29 cellular contexts compared by ENCODE assay signal in genomic region chr1:156638596-156638995, GRCh38. TPM values are rescaled to one million over a fixed set of nuclear protein-coding genes. Genes with fewer than 3 reads are reported as not detected.
DNase-seq lines count a peak whose midpoint lies in the region; ATAC-seq and TF ChIP-seq lines count a peak whose summit lies in the region.
"Had no signal": no experiment of that assay in that cellular context is flagged by ENCODE, and none has a peak within 500 bp of the region (broad histone marks: within the 10 kb centered on the region; RNA-seq: fewer than 3 reads in every experiment).

No MANE protein-coding gene starts in this region.

- peaks cover 53% of the 10 kb centered on the region for H3K36me3 Mint-ChIP-seq in Calu3 (ENCODE audit: insufficient read depth, unreplicated experiment)
- peaks cover 4% of the 10 kb centered on the region for H3K36me3 Mint-ChIP-seq in effector memory CD8-positive, alpha-beta T cell (ENCODE audit: insufficient read depth)
- no peaks in the 10 kb centered on the region for H3K36me3 Mint-ChIP-seq in activated naive CD4-positive, alpha-beta T cell treated with anti-CD3 and anti-CD28 coated beads, Interleukin-2, amount 10 ng/mL, durations not matched to agents 7 days and 5 days
- H3K36me3 Mint-ChIP-seq: type B pancreatic cell had no signal

- H3K27me3 Mint-ChIP-seq in Calu3 (ENCODE audit: unreplicated experiment): peaks cover 9% of the 10 kb centered on the region
- H3K27me3 Mint-ChIP-seq in effector memory CD8-positive, alpha-beta T cell: peaks cover 78 to 90% of the 10 kb centered on the region in 2 donors
- H3K27me3 Mint-ChIP-seq in activated naive CD4-positive, alpha-beta T cell treated with anti-CD3 and anti-CD28 coated beads, Interleukin-2, amount 10 ng/mL, durations not matched to agents 7 days and 5 days: peaks cover 90% of the 10 kb centered on the region

- peaks cover 11% of the 10 kb centered on the region for H3K4me1 Mint-ChIP-seq in Calu3 (ENCODE audit: low read depth, unreplicated experiment)
- peaks cover 11 to 16% of the 10 kb centered on the region in 2 donors for H3K4me1 Mint-ChIP-seq in effector memory CD8-positive, alpha-beta T cell (ENCODE audit: low read depth in 2 of 2)
- H3K4me1 Mint-ChIP-seq in activated naive CD4-positive, alpha-beta T cell treated with anti-CD3 and anti-CD28 coated beads, Interleukin-2, amount 10 ng/mL, durations not matched to agents 7 days and 5 days: peaks cover 20% of the 10 kb centered on the region

- CTCF ChIA-PET in Calu3 (lab: Charles Lee): interaction anchor here (0.5 kb wide), 1 partner anchor 685 kb away, joined by 3 read pairs; no protein-coding TSS in a partner anchor
- CTCF ChIA-PET in activated naive CD4-positive, alpha-beta T cell treated with anti-CD3 and anti-CD28 coated beads, Interleukin-2, amount 10 ng/mL, durations not matched to agents 7 days and 5 days (lab: Charles Lee): interaction anchor here (0.9 kb wide), 1 partner anchor 14 kb away, joined by 3 read pairs; no protein-coding TSS in a partner anchor
- CTCF ChIA-PET in GM10248 (lab: Yijun Ruan, JAX): interaction anchor here (1.0 to 2.2 kb wide), 8 partner anchors 11 to 253 kb away, joined by 4 to 14 read pairs (median 4); no protein-coding TSS in a partner anchor

- no TSS peak for BruUV-seq in Calu3 (replicated peaks; lab: Mats Ljungman, UMichigan)

- intact Hi-C loops in Calu3 (cut with micrococcal nuclease; ENCODE audit: unreplicated experiment): no loop called here

- POLR2A ChIA-PET in GM10248 (lab: Yijun Ruan, JAX): no interaction called here

- no peak overlapping the region for H3K4me3 Mint-ChIP-seq in Calu3 (ENCODE audit: low read depth, unreplicated experiment)
- no peak overlapping the region for H3K4me3 Mint-ChIP-seq in effector memory CD8-positive, alpha-beta T cell
- H3K4me3 Mint-ChIP-seq in activated naive CD4-positive, alpha-beta T cell treated with anti-CD3 and anti-CD28 coated beads, Interleukin-2, amount 10 ng/mL, durations not matched to agents 7 days and 5 days: no peak overlapping the region
- H3K4me3 Mint-ChIP-seq: activated CD4-positive, alpha-beta T cell treated with anti-CD3 and anti-CD28 coated beads for 36 hours; activated naive CD8-positive, alpha-beta T cell treated with anti-CD3 and anti-CD28 coated beads, Interleukin-2, amount 50 U/mL, for 24 hours; HFFc6; stimulated activated naive CD8-positive, alpha-beta T cell treated with anti-CD3 and anti-CD28 coated beads, Interleukin-15, amount 100 ng/mL, for 72 hours; type B pancreatic cell had no signal

- TF ChIP-seq CTCF in Calu3 (IDR thresholded peaks at IDR 0.05; ENCODE audit: unreplicated experiment) (no peak), GM10248 (IDR thresholded peaks at IDR 0.05; ENCODE audit: control extremely low read depth, extremely low read depth, low read depth, missing control alignments) (no peak)

- DNase-seq in Calu3: no peak
- peak; percentile 27 for DNase-seq in NCI-H69 (lab: John Stamatoyannopoulos, UW)
- peak; percentile 60 for DNase-seq in globus pallidus (ENCODE audit: low spot score)
- peak in 36 of 56 donors; percentile 31 to 78 (median 56) for DNase-seq in nucleus accumbens (lab: John Stamatoyannopoulos, UW)
- DNase-seq in effector memory CD8-positive, alpha-beta T cell: no peak
- DNase-seq in activated naive CD4-positive, alpha-beta T cell treated with anti-CD3 and anti-CD28 coated beads, Interleukin-2, amount 10 ng/mL, durations not matched to agents 7 days and 5 days: no peak
- no peak for DNase-seq in GM10248 (ENCODE audit: extremely low spot score)
- DNase-seq: activated CD4-positive, alpha-beta T cell treated with anti-CD3 and anti-CD28 coated beads for 36 hours; activated gamma-delta T cell; activated naive CD8-positive, alpha-beta T cell treated with anti-CD3 and anti-CD28 coated beads, Interleukin-2, amount 50 U/mL, for 24 hours; body of pancreas; Caco-2; effector CD4-positive, alpha-beta T cell; HFFc6; kidney glomerular epithelial cell; mammary epithelial cell; MM.1S; NCI-H2081; NCI-H446 treated with DMSO at 0.1 percent for 48 hours; OCI-M1; stimulated activated naive CD8-positive, alpha-beta T cell treated with anti-CD3 and anti-CD28 coated beads, Interleukin-15, amount 100 ng/mL, for 72 hours had no signal

- no peak for ATAC-seq in effector memory CD8-positive, alpha-beta T cell (replicated peaks)
- ATAC-seq in GM21367 (IDR thresholded peaks at IDR 0.05; ENCODE audit: unreplicated experiment): no peak
- ATAC-seq: activated CD4-positive, alpha-beta T cell treated with anti-CD3 and anti-CD28 coated beads for 36 hours; activated naive CD8-positive, alpha-beta T cell treated with anti-CD3 and anti-CD28 coated beads, Interleukin-2, amount 50 U/mL, for 24 hours; body of pancreas; GM12878; stimulated activated naive CD8-positive, alpha-beta T cell treated with anti-CD3 and anti-CD28 coated beads, Interleukin-15, amount 100 ng/mL, for 72 hours had no signal

- no peaks in the 10 kb centered on the region for H3K9me3 Mint-ChIP-seq in Calu3 (ENCODE audit: low read depth, unreplicated experiment)
- H3K9me3 Mint-ChIP-seq in effector memory CD8-positive, alpha-beta T cell: no peaks in the 10 kb centered on the region
- no peaks in the 10 kb centered on the region for H3K9me3 Mint-ChIP-seq in activated naive CD4-positive, alpha-beta T cell treated with anti-CD3 and anti-CD28 coated beads, Interleukin-2, amount 10 ng/mL, durations not matched to agents 7 days and 5 days
- H3K9me3 Mint-ChIP-seq: activated naive CD8-positive, alpha-beta T cell treated with anti-CD3 and anti-CD28 coated beads, Interleukin-2, amount 50 U/mL, for 24 hours; HFFc6; stimulated activated naive CD8-positive, alpha-beta T cell treated with anti-CD3 and anti-CD28 coated beads, Interleukin-15, amount 100 ng/mL, for 72 hours; type B pancreatic cell had no signal

- peak overlapping the region; percentile 65 for H3K27ac Mint-ChIP-seq in Calu3 (ENCODE audit: unreplicated experiment)
- H3K27ac Mint-ChIP-seq in effector memory CD8-positive, alpha-beta T cell: no peak overlapping the region
- no peak overlapping the region for H3K27ac Mint-ChIP-seq in activated naive CD4-positive, alpha-beta T cell treated with anti-CD3 and anti-CD28 coated beads, Interleukin-2, amount 10 ng/mL, durations not matched to agents 7 days and 5 days
- H3K27ac Mint-ChIP-seq: activated CD4-positive, alpha-beta T cell treated with anti-CD3 and anti-CD28 coated beads for 36 hours; activated naive CD8-positive, alpha-beta T cell treated with anti-CD3 and anti-CD28 coated beads, Interleukin-2, amount 50 U/mL, for 24 hours; HFFc6; stimulated activated naive CD8-positive, alpha-beta T cell treated with anti-CD3 and anti-CD28 coated beads, Interleukin-15, amount 100 ng/mL, for 72 hours; type B pancreatic cell had no signal

RNA-seq across cellular contexts. Expression of gene BCAN, which starts 3.3 kb away (rescaled TPM):
- not detected in 2 replicates for total RNA-seq in Calu3 (2022)
- total RNA-seq: activated CD4-positive, alpha-beta T cell treated with anti-CD3 and anti-CD28 coated beads for 36 hours; Caco-2; chondrocyte; Daoy; epithelial cell of proximal tubule; HFFc6; mammary epithelial cell; pulmonary artery endothelial cell; T-helper 2 cell treated with Interferon-gamma antibody and Interleukin-4, amounts not matched to agents 100 ng/mL and 5 ng/mL, for 36 hours had no signal

RNA-seq across cellular contexts. Expression of gene HAPLN2, which starts 19.4 kb away (rescaled TPM):
- total RNA-seq in Calu3 (2022): 0.27 TPM in 1 of 2 replicates, not detected in the other
- total RNA-seq: body of pancreas; Caco-2; chondrocyte; epithelial cell of proximal tubule; GM12878; HFFc6; mammary epithelial cell; pulmonary artery endothelial cell; T-helper 2 cell treated with Interferon-gamma antibody and Interleukin-4, amounts not matched to agents 100 ng/mL and 5 ng/mL, for 36 hours had no signal

RNA-seq across cellular contexts. Expression of gene GPATCH4, which starts 37.3 kb away (rescaled TPM):
- 52.4 and 57.0 TPM in 2 replicates for total RNA-seq in Calu3 (2022)

RNA-seq across cellular contexts. Expression of gene NES, which starts 38.6 kb away (rescaled TPM):
- 6.1 and 7.4 TPM in 2 replicates for total RNA-seq in Calu3 (2022)
- total RNA-seq: T-helper 2 cell treated with Interferon-gamma antibody and Interleukin-4, amounts not matched to agents 100 ng/mL and 5 ng/mL, for 36 hours had no signal

RNA-seq across cellular contexts. Expression of gene NAXE, which starts 47.0 kb away (rescaled TPM):
- 129 and 143 TPM in 2 replicates for total RNA-seq in Calu3 (2022)

Comparison
In these comparisons a context has a peak if more than half of its experiments do, and no peak if none do; other contexts are left out.
1. DNase-seq: peak in NCI-H69 (single experiment), globus pallidus (single experiment) and nucleus accumbens (36 of 56); none in Calu3 (single experiment), effector memory CD8-positive, alpha-beta T cell (0 of 3), activated naive CD4-positive, alpha-beta T cell treated with anti-CD3 and anti-CD28 coated beads, Interleukin-2, amount 10 ng/mL, durations not matched to agents 7 days and 5 days (single experiment) and GM10248 (single experiment).